In genomic region chr2:239318091-239318725, GRCh38 we compare ENCODE assay signal across 1 cellular context.
TF ChIP-seq lines count a peak whose summit lies in the region.

No MANE protein-coding gene starts in this region.

TF ChIP-seq in K562, 482 proteins besides CTCF, POLR2A, EP300 and RAD21 (continued from another document):
- TF ChIP-seq, protein P1, sequence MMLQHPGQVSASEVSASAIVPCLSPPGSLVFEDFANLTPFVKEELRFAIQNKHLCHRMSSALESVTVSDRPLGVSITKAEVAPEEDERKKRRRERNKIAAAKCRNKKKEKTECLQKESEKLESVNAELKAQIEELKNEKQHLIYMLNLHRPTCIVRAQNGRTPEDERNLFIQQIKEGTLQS (IDR thresholded peaks at IDR 0.05), result no peak
- TF ChIP-seq, protein P1 (CRISPR knock-in tag; conservative IDR thresholded peaks at IDR 0.05), result no peak
- TF ChIP-seq MEIS2 (IDR thresholded peaks at IDR 0.05; ENCODE audit: partially characterized antibody), result peak; percentile 71
- TF ChIP-seq, protein P2, sequence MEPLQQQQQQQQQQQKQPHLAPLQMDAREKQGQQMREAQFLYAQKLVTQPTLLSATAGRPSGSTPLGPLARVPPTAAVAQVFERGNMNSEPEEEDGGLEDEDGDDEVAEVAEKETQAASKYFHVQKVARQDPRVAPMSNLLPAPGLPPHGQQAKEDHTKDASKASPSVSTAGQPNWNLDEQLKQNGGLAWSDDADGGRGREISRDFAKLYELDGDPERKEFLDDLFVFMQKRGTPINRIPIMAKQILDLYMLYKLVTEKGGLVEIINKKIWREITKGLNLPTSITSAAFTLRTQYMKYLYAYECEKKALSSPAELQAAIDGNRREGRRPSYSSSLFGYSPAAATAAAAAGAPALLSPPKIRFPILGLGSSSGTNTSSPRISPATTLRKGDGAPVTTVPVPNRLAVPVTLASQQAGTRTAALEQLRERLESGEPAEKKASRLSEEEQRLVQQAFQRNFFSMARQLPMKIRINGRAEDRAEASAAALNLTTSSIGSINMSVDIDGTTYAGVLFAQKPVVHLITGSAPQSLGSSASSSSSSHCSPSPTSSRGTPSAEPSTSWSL (CRISPR knock-in tag; IDR thresholded peaks at IDR 0.05; ENCODE audit: borderline replicate concordance), result no peak
- no peak for TF ChIP-seq ZKSCAN8 (CRISPR knock-in tag; IDR thresholded peaks at IDR 0.05)
- TF ChIP-seq YBX1 (IDR thresholded peaks at IDR 0.05), result no peak
- TF ChIP-seq ZBTB33 (CRISPR knock-in tag; IDR thresholded peaks at IDR 0.05), result peak; percentile 82
- TF ChIP-seq PCBP1 (IDR thresholded peaks at IDR 0.05; ENCODE audit: low read depth, low read length, poor library complexity, severe bottlenecking), result no peak
- no peak for TF ChIP-seq ETV1 (tag; conservative IDR thresholded peaks at IDR 0.05; ENCODE audit: low read depth)
- TF ChIP-seq ZNF75A (CRISPR knock-in tag; IDR thresholded peaks at IDR 0.05), result no peak
- no peak for TF ChIP-seq SMARCE1 (IDR thresholded peaks at IDR 0.05)
- no peak for TF ChIP-seq ZNF41 (CRISPR knock-in tag; conservative IDR thresholded peaks at IDR 0.05)
- no peak for TF ChIP-seq SAP30 (IDR thresholded peaks at IDR 0.05; ENCODE audit: borderline replicate concordance, insufficient read depth, low read depth, low read length, poor library complexity, severe bottlenecking)
- TF ChIP-seq, protein P3, sequence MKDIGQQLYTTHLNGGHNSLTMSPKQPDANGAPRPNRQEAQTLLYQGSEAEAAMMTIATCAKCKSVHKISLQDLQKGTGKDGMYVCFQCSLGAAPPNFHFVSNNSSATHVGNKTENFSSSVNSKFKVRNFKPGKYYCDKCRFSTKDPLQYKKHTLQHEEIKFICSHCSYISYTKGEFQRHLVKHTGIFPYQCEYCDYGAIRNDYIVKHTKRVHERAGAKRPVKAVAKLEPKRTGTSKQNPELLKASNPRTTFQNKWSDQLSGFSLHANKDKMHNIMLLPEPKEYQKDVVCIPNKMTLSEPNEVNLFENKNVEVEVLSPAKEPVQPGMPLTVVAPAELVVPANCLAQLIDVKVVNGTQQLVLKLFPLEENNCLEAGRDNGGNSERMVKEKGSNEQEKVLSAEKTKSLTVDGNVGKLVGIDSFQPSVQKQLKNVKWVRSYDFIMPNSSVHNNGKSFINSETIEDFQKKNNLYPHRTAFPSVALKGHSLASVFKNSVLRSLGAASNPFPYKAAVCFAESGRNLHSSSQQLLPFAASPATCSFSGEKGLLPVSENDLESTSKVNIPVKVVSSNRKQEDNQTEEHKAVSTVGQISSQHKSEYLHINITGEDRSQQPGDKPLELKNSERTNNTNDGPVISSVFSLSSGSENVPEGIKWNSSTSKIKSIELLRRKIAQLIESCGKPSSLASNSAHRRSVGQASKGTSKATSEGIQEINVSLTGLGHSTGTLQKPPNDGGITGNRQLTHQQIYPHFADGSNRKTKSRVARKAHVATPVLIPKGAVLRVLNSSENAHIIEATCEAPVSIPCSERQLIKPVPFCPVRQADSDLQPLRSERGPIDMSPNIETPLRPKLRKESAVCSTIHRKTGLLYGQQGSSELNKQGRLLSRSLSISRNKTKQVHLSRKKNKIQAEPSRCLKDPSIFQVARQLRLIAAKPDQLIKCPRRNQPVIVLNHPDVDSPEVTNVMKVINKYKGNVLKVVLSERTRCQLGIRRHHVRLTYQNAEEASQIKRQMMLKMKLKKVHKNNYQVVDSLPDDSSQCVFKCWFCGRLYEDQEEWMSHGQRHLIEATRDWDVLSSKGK (CRISPR knock-in tag; IDR thresholded peaks at IDR 0.05), result no peak
- peak; percentile 40 for TF ChIP-seq ARID1B (IDR thresholded peaks at IDR 0.05)
- no peak for TF ChIP-seq TCF3 (CRISPR knock-in tag; IDR thresholded peaks at IDR 0.05)
- TF ChIP-seq PRMT5 (CRISPR knock-in tag; IDR thresholded peaks at IDR 0.05), result no peak
- no peak for TF ChIP-seq ZNF324 (CRISPR knock-in tag; IDR thresholded peaks at IDR 0.05)
- no peak for TF ChIP-seq CHD4 (IDR thresholded peaks at IDR 0.05; ENCODE audit: insufficient read depth, insufficient replicate concordance, low read depth, low read length, poor library complexity, severe bottlenecking)
- TF ChIP-seq HIVEP1 (CRISPR knock-in tag; IDR thresholded peaks at IDR 0.05), result no peak
- TF ChIP-seq NR2C2 (CRISPR knock-in tag; IDR thresholded peaks at IDR 0.05), result no peak
- no peak for TF ChIP-seq NR2C2 (tag; IDR thresholded peaks at IDR 0.05)
- peak; percentile 37; the same call in 1 of the 2 replicates for TF ChIP-seq NFRKB (IDR thresholded peaks at IDR 0.05; ENCODE audit: low read depth)
- TF ChIP-seq CTBP1 (IDR thresholded peaks at IDR 0.05; ENCODE audit: borderline replicate concordance), result peak; percentile 67; the same call in 1 of the 2 replicates
- peak; percentile 96 to 97 for TF ChIP-seq FOXK2 (conservative IDR thresholded peaks at IDR 0.05 in 1 of 2, IDR thresholded peaks at IDR 0.05 in 1 of 2; ENCODE audit: low read depth in 2 of 2)
- no peak for TF ChIP-seq PHB2 (IDR thresholded peaks at IDR 0.05; ENCODE audit: low read depth)
- no peak for TF ChIP-seq USF2 (CRISPR knock-in tag; IDR thresholded peaks at IDR 0.05)
- no peak for TF ChIP-seq E2F5 (CRISPR knock-in tag; IDR thresholded peaks at IDR 0.05)
- no peak for TF ChIP-seq KDM1A (IDR thresholded peaks at IDR 0.05)
- TF ChIP-seq NBN (IDR thresholded peaks at IDR 0.05; ENCODE audit: low read depth), result no peak
- TF ChIP-seq THRAP3 (IDR thresholded peaks at IDR 0.05; ENCODE audit: borderline replicate concordance), result no peak
- TF ChIP-seq TOE1 (IDR thresholded peaks at IDR 0.05; ENCODE audit: borderline replicate concordance), result no peak
- TF ChIP-seq TOE1 (CRISPR knock-in tag; IDR thresholded peaks at IDR 0.05; ENCODE audit: borderline replicate concordance, low read depth), result no peak
- no peak for TF ChIP-seq ZNF785 (CRISPR knock-in tag; IDR thresholded peaks at IDR 0.05)
- TF ChIP-seq TAF7 (tag; IDR thresholded peaks at IDR 0.05), result no peak
- no peak for TF ChIP-seq ZNF3 (CRISPR knock-in tag; IDR thresholded peaks at IDR 0.05)
- TF ChIP-seq, protein P4, sequence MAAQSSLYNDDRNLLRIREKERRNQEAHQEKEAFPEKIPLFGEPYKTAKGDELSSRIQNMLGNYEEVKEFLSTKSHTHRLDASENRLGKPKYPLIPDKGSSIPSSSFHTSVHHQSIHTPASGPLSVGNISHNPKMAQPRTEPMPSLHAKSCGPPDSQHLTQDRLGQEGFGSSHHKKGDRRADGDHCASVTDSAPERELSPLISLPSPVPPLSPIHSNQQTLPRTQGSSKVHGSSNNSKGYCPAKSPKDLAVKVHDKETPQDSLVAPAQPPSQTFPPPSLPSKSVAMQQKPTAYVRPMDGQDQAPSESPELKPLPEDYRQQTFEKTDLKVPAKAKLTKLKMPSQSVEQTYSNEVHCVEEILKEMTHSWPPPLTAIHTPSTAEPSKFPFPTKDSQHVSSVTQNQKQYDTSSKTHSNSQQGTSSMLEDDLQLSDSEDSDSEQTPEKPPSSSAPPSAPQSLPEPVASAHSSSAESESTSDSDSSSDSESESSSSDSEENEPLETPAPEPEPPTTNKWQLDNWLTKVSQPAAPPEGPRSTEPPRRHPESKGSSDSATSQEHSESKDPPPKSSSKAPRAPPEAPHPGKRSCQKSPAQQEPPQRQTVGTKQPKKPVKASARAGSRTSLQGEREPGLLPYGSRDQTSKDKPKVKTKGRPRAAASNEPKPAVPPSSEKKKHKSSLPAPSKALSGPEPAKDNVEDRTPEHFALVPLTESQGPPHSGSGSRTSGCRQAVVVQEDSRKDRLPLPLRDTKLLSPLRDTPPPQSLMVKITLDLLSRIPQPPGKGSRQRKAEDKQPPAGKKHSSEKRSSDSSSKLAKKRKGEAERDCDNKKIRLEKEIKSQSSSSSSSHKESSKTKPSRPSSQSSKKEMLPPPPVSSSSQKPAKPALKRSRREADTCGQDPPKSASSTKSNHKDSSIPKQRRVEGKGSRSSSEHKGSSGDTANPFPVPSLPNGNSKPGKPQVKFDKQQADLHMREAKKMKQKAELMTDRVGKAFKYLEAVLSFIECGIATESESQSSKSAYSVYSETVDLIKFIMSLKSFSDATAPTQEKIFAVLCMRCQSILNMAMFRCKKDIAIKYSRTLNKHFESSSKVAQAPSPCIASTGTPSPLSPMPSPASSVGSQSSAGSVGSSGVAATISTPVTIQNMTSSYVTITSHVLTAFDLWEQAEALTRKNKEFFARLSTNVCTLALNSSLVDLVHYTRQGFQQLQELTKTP (IDR thresholded peaks at IDR 0.05; ENCODE audit: low read depth in 1 of 2, partially characterized antibody in 2 of 2), result no peak
- TF ChIP-seq SMARCA4 (IDR thresholded peaks at IDR 0.05), result peak; percentile 49
- TF ChIP-seq MCM2 (IDR thresholded peaks at IDR 0.05; ENCODE audit: low read depth), result no peak
